ENCODE assay signal across 28 cellular contexts in the genomic region with DNA sequence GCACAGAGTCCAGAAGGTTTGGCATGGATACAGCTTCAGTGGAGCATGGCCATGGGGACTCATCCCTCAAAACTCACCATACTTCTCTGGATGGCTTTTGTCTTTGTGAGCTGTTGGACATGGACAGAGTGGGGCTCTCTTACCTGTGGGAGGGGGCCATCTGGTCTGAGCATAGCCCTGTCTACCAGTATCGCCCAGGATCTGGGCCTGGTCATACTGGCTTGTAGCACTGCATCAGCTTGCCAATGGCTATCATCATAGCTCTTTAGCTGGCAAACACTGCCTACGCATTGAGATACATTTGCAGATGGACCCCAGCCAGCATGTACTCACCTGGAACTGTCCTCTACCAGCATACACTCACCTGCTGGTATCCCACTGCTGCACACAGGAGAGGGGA.
"Had no signal": no experiment of that assay in that cellular context is flagged by ENCODE, and none has a peak within 500 bp of the region (broad histone marks: within the 10 kb centered on the region; RNA-seq: fewer than 3 reads in every experiment).

No MANE protein-coding gene starts in this region.

- H3K4me3 ChIP-seq: ovary, psoas muscle, right lobe of liver, sigmoid colon, stomach, thoracic aorta, thyroid gland, tibial nerve, upper lobe of left lung, uterus had no signal

- H3K4me3 Mint-ChIP-seq: naive B cell; naive thymus-derived CD8-positive, alpha-beta T cell; natural killer cell treated with Interleukin-12 subunit alpha and Interleukin-12 subunit beta and Interleukin-15 and Interleukin-18, amount 100 ng/mL, for 72 hours; nephron progenitor cell; neural crest cell; stimulated activated effector memory CD8-positive, alpha-beta T cell treated with anti-CD3 and anti-CD28 coated beads, Interleukin-12 subunit alpha, Interleukin-12 subunit beta, amount 100 ng/mL, for 72 hours had no signal

- H3K36me3 Mint-ChIP-seq: naive B cell; naive thymus-derived CD8-positive, alpha-beta T cell; stimulated activated effector memory CD8-positive, alpha-beta T cell treated with anti-CD3 and anti-CD28 coated beads, Interleukin-12 subunit alpha, Interleukin-12 subunit beta, amount 100 ng/mL, for 72 hours had no signal

- H3K27me3 ChIP-seq: ovary, right lobe of liver, sigmoid colon, stomach, thyroid gland, tibial nerve, upper lobe of left lung, uterus had no signal

- H3K27ac Mint-ChIP-seq: naive B cell; naive thymus-derived CD8-positive, alpha-beta T cell; natural killer cell treated with Interleukin-12 subunit alpha and Interleukin-12 subunit beta and Interleukin-15 and Interleukin-18, amount 100 ng/mL, for 72 hours; nephron progenitor cell; progenitor cell of endocrine pancreas; stimulated activated effector memory CD8-positive, alpha-beta T cell treated with anti-CD3 and anti-CD28 coated beads, Interleukin-12 subunit alpha, Interleukin-12 subunit beta, amount 100 ng/mL, for 72 hours had no signal

- H3K9ac ChIP-seq: parathyroid adenoma had no signal

- DNase-seq: naive B cell; nephron progenitor cell; occipital lobe; ovary; psoas muscle; sigmoid colon; small intestine; stimulated activated CD4-positive, alpha-beta T cell treated with anti-CD3 and anti-CD28 coated beads, Interleukin-15, amount 100 ng/mL, for 24 hours; stimulated activated CD4-positive, alpha-beta T cell treated with anti-CD3 and anti-CD28 coated beads, Interleukin-2, amount 100 ng/mL, for 24 hours; stimulated activated CD4-positive, alpha-beta T cell treated with anti-CD3 and anti-CD28 coated beads, Interleukin-2, amount 100 ng/mL, for 48 hours; stimulated activated CD4-positive, alpha-beta T cell treated with anti-CD3 and anti-CD28 coated beads, Interleukin-4, amount 100 ng/mL, for 24 hours; stimulated activated naive CD4-positive, alpha-beta T cell; stimulated activated naive CD8-positive, alpha-beta T cell treated with anti-CD3 and anti-CD28 coated beads, Interleukin-15, Interleukin-2, amounts not matched to agents 100 U/mL and 50 U/mL, for 24 hours; stomach; thyroid gland; trophoblast cell; upper lobe of left lung; uterus had no signal

- H3K36me3 ChIP-seq: ovary, right lobe of liver, sigmoid colon, stomach, thoracic aorta, thyroid gland, tibial nerve, upper lobe of left lung, uterus had no signal

- H3K4me1 ChIP-seq: parathyroid adenoma, psoas muscle, right lobe of liver, sigmoid colon, stomach, thyroid gland, tibial nerve, upper lobe of left lung, uterus had no signal

- H3K9me3 ChIP-seq: ovary, psoas muscle, right lobe of liver, thoracic aorta, thyroid gland, tibial nerve, uterus had no signal

- ATAC-seq: naive thymus-derived CD8-positive, alpha-beta T cell; psoas muscle; right cardiac atrium; stimulated activated effector memory CD8-positive, alpha-beta T cell treated with anti-CD3 and anti-CD28 coated beads, Interleukin-12 subunit alpha, Interleukin-12 subunit beta, amount 100 ng/mL, for 72 hours; stimulated activated naive CD8-positive, alpha-beta T cell treated with anti-CD3 and anti-CD28 coated beads, Interleukin-15, Interleukin-2, amounts not matched to agents 100 U/mL and 50 U/mL, for 24 hours had no signal

- H2AFZ ChIP-seq: parathyroid adenoma had no signal

- H3K27ac ChIP-seq: ovary, parathyroid adenoma, psoas muscle, right lobe of liver, sigmoid colon, stomach, thoracic aorta, thyroid gland, tibial nerve, upper lobe of left lung, uterus had no signal

- H3K27me3 Mint-ChIP-seq: naive B cell; naive thymus-derived CD8-positive, alpha-beta T cell; natural killer cell treated with Interleukin-12 subunit alpha and Interleukin-12 subunit beta and Interleukin-15 and Interleukin-18, amount 100 ng/mL, for 72 hours; progenitor cell of endocrine pancreas had no signal

- H3K4me1 Mint-ChIP-seq: naive B cell; naive thymus-derived CD8-positive, alpha-beta T cell; nephron progenitor cell; neural crest cell; stimulated activated effector memory CD8-positive, alpha-beta T cell treated with anti-CD3 and anti-CD28 coated beads, Interleukin-12 subunit alpha, Interleukin-12 subunit beta, amount 100 ng/mL, for 72 hours had no signal
